ENCODE assay signal across 17 cellular contexts in genomic region chr15:38242055-38242454, GRCh38. TPM values are rescaled to one million over a fixed set of nuclear protein-coding genes. Genes with fewer than 3 reads are reported as not detected.
DNase-seq lines count a peak whose midpoint lies in the region; ATAC-seq, FAIRE-seq and TF ChIP-seq lines count a peak whose summit lies in the region.
"Had no signal": no experiment of that assay in that cellular context is flagged by ENCODE, and none has a peak within 500 bp of the region (broad histone marks: within the 10 kb centered on the region; RNA-seq: fewer than 3 reads in every experiment).

No MANE protein-coding gene starts in this region.

- no TSS peak for BruUV-seq in GM12878 (replicated peaks; lab: Mats Ljungman, UMichigan)

- CTCF ChIA-PET in GM12878 (lab: Yijun Ruan, JAX), result interaction anchor here (0.7 to 1.7 kb wide), 3 partner anchors 9 to 1308 kb away, joined by 3 read pairs; partner anchors contain the start of gene SPRED1

- intact Hi-C loops in GM12878 (cut with micrococcal nuclease; ENCODE audit: unreplicated experiment) (no loop called here), lower leg skin (cut with DNase I; ENCODE audit: low total_unique reads) (no loop called here)

- TF ChIP-seq CTCF in GM12878 (IDR thresholded peaks at IDR 0.05 in 2 of 3, conservative IDR thresholded peaks at IDR 0.05 in 1 of 3; ENCODE audit: control insufficient read depth in 2 of 3, extremely low read depth in 1 of 3, insufficient read depth in 1 of 3, low read depth in 3 of 3, low read length in 3 of 3) (no peak), lower leg skin (IDR thresholded peaks at IDR 0.05) (no peak)

- TF ChIP-seq POLR2A in GM12878 (IDR thresholded peaks at IDR 0.05; ENCODE audit: low read depth, low read length) (no peak), lower leg skin (IDR thresholded peaks at IDR 0.05) (no peak)

- TF ChIP-seq RAD21 in GM12878 (IDR thresholded peaks at IDR 0.05; ENCODE audit: insufficient read depth, low read depth, low read length), result no peak

- ATAC-seq in GM18511 (IDR thresholded peaks at IDR 0.05; ENCODE audit: unreplicated experiment), result peak; percentile 79
- peak; percentile 90 for ATAC-seq in GM21423 (IDR thresholded peaks at IDR 0.05; ENCODE audit: unreplicated experiment)
- peak; percentile 63 for ATAC-seq in HG03064 (IDR thresholded peaks at IDR 0.05; ENCODE audit: low read depth, unreplicated experiment)
- ATAC-seq in GM12878, result peak; percentile 87
- ATAC-seq: activated naive CD8-positive, alpha-beta T cell treated with anti-CD3 and anti-CD28 coated beads, Interleukin-2, amount 50 U/mL, for 24 hours; naive thymus-derived CD8-positive, alpha-beta T cell had no signal

- no peak overlapping the region for H3K4me2 ChIP-seq in GM12878 (ENCODE audit: control insufficient read depth, insufficient read depth)

- H3K4me3 ChIP-seq in GM12878 (no peak overlapping the region), lower leg skin (ENCODE audit: low read depth, poor library complexity, severe bottlenecking) (no peak overlapping the region)
- H3K4me3 ChIP-seq: SJSA1, skin epidermis had no signal

- no peaks in the 10 kb centered on the region for H3K36me3 ChIP-seq in GM12878 (ENCODE audit: control insufficient read depth in 2 of 2, insufficient read depth in 2 of 2, low read length in 1 of 2)
- H3K36me3 ChIP-seq: SJSA1 had no signal

- H3K27me3 ChIP-seq in GM12878 (replicated peaks in 1 of 2; ENCODE audit: control insufficient read depth in 2 of 2, insufficient read depth in 2 of 2, low read length in 1 of 2), result no peaks in the 10 kb centered on the region
- H3K27me3 ChIP-seq: SJSA1 had no signal

- H3K4me1 ChIP-seq in GM12878 (ENCODE audit: control insufficient read depth, insufficient read depth, low read length), result peaks cover 9% of the 10 kb centered on the region; the same call in 1 of the 2 replicates

- no peak overlapping the region for H3K27ac ChIP-seq in GM12878 (ENCODE audit: control insufficient read depth, insufficient read depth)
- H3K27ac ChIP-seq: SJSA1, skin epidermis had no signal

- DNase-seq in GM12878 (ENCODE audit: low read depth, low spot score) (peak; percentile 32), NCI-H82 (lab: John Stamatoyannopoulos, UW) (no peak), SHP77 treated with DMSO at 0.1 percent for 48 hours (lab: John Stamatoyannopoulos, UW) (no peak), globus pallidus (ENCODE audit: low spot score) (no peak), lower leg skin (ENCODE audit: low spot score in 2 of 2) (no peak)
- DNase-seq: activated CD4-positive, alpha-beta memory T cell treated with anti-CD3 and anti-CD28 coated beads for 36 hours; activated naive CD8-positive, alpha-beta T cell treated with anti-CD3 and anti-CD28 coated beads, Interleukin-2, amount 50 U/mL, for 24 hours; CD8-positive, alpha-beta memory T cell; effector memory CD4-positive, alpha-beta T cell; naive thymus-derived CD8-positive, alpha-beta T cell; NCI-H2227 treated with DMSO at 0.1 percent for 48 hours; stimulated activated CD8-positive, alpha-beta memory T cell treated with anti-CD3 and anti-CD28 coated beads, Interleukin-4, amount 100 ng/mL, for 48 hours had no signal

- 19% methylated on average over 2 of the region's 2 CpGs for WGBS in GM12878 (ENCODE audit: insufficient coverage, insufficient replicate concordance, low lambda C conversion rate, missing lambda C conversion rate)
- WGBS in lower leg skin, 2 donors, result 82 to 86% methylated on average over 2 of the region's 2 CpGs

- no peak overlapping the region for H3K9ac ChIP-seq in GM12878 (ENCODE audit: control insufficient read depth, insufficient read depth, low read length)

- no peaks in the 10 kb centered on the region for H4K20me1 ChIP-seq in GM12878 (ENCODE audit: control insufficient read depth, insufficient read depth)

- no peaks in the 10 kb centered on the region for H3K79me2 ChIP-seq in GM12878 (ENCODE audit: control insufficient read depth, insufficient read depth, low read length)

- H3K9me3 ChIP-seq in GM12878 (replicated peaks; ENCODE audit: control insufficient read depth, insufficient read depth, low read length), result no peaks in the 10 kb centered on the region
- H3K9me3 ChIP-seq: SJSA1 had no signal

- POLR2A ChIA-PET in GM12878 (lab: Charles Lee), result no interaction called here

- in situ Hi-C loops in GM12878 (cut with MboI), result no loop called here

- no peak overlapping the region for H2AFZ ChIP-seq in GM12878 (ENCODE audit: control insufficient read depth, low read depth, low read length)

- TF ChIP-seq EP300 in GM12878 (IDR thresholded peaks at IDR 0.05; ENCODE audit: borderline replicate concordance in 1 of 2, control insufficient read depth in 1 of 2, low read depth in 2 of 2, low read length in 2 of 2), result 0 out of 4 replicates have a peak, but pooled peaks of 1 of the 2 experiments have one; percentile 28

- RAD21 ChIA-PET in GM12878 (lab: Charles Lee; ENCODE audit: unreplicated experiment), result interaction anchor here (0.9 to 1.1 kb wide), 2 partner anchors 11 to 246 kb away, joined by 3 to 5 read pairs; partner anchors contain the start of gene SPRED1

- SMC1A ChIA-PET in GM12878 (lab: Charles Lee; ENCODE audit: uncharacterized antibody, unreplicated experiment), result interaction anchor here (0.8 to 1.4 kb wide), 6 partner anchors 9 to 164 kb away, joined by 3 to 6 read pairs (median 3); no protein-coding TSS in a partner anchor

- FAIRE-seq in GM12878 (lab: Jason Lieb, UNC), result peak; percentile 31

TF ChIP-seq in GM12878, 131 proteins besides CTCF, POLR2A, EP300 and RAD21 (continues in another document):
- TF ChIP-seq SUPT20H (IDR thresholded peaks at IDR 0.05; ENCODE audit: borderline replicate concordance, control insufficient read depth, low read depth, low read length) (no peak), LARP7 (IDR thresholded peaks at IDR 0.05) (no peak), RAD51 (IDR thresholded peaks at IDR 0.05) (peak; percentile 19; the same call in 1 of the 2 replicates), CHD2 (IDR thresholded peaks at IDR 0.05; ENCODE audit: borderline replicate concordance, low read depth, low read length) (no peak), JUND (IDR thresholded peaks at IDR 0.05; ENCODE audit: low read depth, low read length) (0 out of 2 replicates have a peak, but pooled peaks have one; percentile 22), MTA2 (IDR thresholded peaks at IDR 0.05; ENCODE audit: low read depth) (peak; percentile 42; the same call in 1 of the 2 replicates), ETV6 (conservative IDR thresholded peaks at IDR 0.05 in 1 of 2, IDR thresholded peaks at IDR 0.05 in 1 of 2; ENCODE audit: borderline replicate concordance in 1 of 2, low read depth in 1 of 2) (no peak), MAX (IDR thresholded peaks at IDR 0.05; ENCODE audit: low read depth, low read length) (no peak), SMAD1 (IDR thresholded peaks at IDR 0.05; ENCODE audit: low read depth, partially characterized antibody) (no peak), MXI1 (IDR thresholded peaks at IDR 0.05; ENCODE audit: low read depth, low read length) (no peak; the same call in 1 of the 2 replicates), KDM1A (IDR thresholded peaks at IDR 0.05; ENCODE audit: borderline replicate concordance) (no peak), SPI1 (IDR thresholded peaks at IDR 0.05; ENCODE audit: borderline replicate concordance, insufficient read depth, low read depth, low read length) (peak; percentile 78)

RNA-seq across cellular contexts. Expression of gene SPRED1, which starts 10.6 kb away (rescaled TPM):
- total RNA-seq in GM12878 (2013; cell fraction: nucleolus; rRNA removed), result 19.0 and 20.9 TPM in 2 replicates
- total RNA-seq in GM12878 (2014; rRNA removed), result 0.60 and 0.79 TPM in 2 replicates
- 0.31 and 0.78 TPM in 2 replicates for total RNA-seq in GM12878 (2014; rRNA removed; fragmentation: Illumina TruSeq; extraction: Trizol)
- 0.40 and 0.95 TPM in 2 replicates for total RNA-seq in GM12878 (2021)
- 0.60 TPM for polyA plus RNA-seq in GM12878 (2011; ENCODE audit: low read depth)
- 2.6 and 5.3 TPM in 2 replicates for polyA plus RNA-seq in GM12878 (2011; rRNA removed)
- polyA plus RNA-seq in GM12878 (2011; cell fraction: cytosol; rRNA removed), result 0.87 and 1.1 TPM in 2 replicates
- polyA plus RNA-seq in GM12878 (2011; cell fraction: nucleus; rRNA removed), result 3.7 and 3.8 TPM in 2 replicates
- polyA plus RNA-seq in GM12878 (2012), result 0.64 and 1.0 TPM in 2 replicates
- polyA plus RNA-seq in GM12878 (2014; fragmentation: Illumina TruSeq; extraction: Trizol), result 0.24 and 0.48 TPM in 2 replicates
- polyA plus RNA-seq in GM12878 (2014; fragmentation: Nextera tagmentation; extraction: Ambion mirVana), result under 1 TPM; 0.08 to 0.13 TPM
- 0.13 and 0.36 TPM in 2 replicates for polyA plus RNA-seq in GM12878 (2014; rRNA removed)
- polyA plus RNA-seq in GM12878 (2016; fragmentation: Nextera tagmentation; extraction: Ambion mirVana), result under 1 TPM; 0.19 to 0.20 TPM
- polyA minus RNA-seq in GM12878 (2011; rRNA and poly(A)+ RNA removed), result 4.3 and 4.8 TPM in 2 replicates
- 1.1 and 4.1 TPM in 2 replicates for polyA minus RNA-seq in GM12878 (2011; cell fraction: cytosol; rRNA and poly(A)+ RNA removed)
- 6.5 and 14.2 TPM in 2 replicates for polyA minus RNA-seq in GM12878 (2011; cell fraction: nucleus; rRNA and poly(A)+ RNA removed)
- 10 to 100 TPM in 3 of 4 donors, 1 to 10 TPM in 1; 8.8 to 14.8 (median 11.5) TPM for total RNA-seq in lower leg skin
